ENCODE assay signal across 8 cellular contexts in the genomic region with DNA sequence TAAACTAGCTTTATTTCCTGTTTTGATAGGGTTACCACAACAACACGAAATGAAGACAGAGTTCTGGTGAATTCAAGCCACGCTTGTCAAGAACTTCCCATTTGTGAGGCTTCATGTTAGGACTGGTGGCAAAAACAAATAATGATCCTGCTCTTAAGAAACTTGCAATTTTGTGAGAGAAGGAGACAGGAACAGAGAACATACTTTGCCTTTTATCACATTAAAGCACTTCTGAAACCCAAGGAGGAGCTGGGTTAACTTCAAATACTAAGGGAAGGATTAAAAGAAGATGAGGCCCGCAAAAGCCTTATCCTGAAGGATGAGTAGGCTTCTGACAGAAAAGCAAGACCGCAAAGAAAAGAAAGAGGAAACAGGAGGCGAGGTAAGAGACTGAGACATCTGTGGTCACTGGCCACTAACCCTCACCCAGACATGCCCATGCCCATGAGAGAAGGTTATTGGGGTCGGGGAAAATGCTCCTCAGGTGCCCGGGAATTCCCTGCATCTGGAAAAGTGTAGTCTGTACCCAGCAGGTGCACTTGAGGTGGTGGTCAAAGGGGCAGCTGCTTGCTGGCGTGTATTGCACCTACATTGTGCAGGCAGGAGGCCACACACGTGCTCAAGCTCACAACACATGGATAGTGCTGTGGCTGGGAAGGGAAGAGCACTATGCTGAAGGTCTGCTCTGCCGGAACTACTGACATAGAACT. TPM values are rescaled to one million over a fixed set of nuclear protein-coding genes. Genes with fewer than 3 reads are reported as not detected.
DNase-seq lines count a peak whose midpoint lies in the region; ATAC-seq, FAIRE-seq and TF ChIP-seq lines count a peak whose summit lies in the region.

No MANE protein-coding gene starts in this region.

- intact Hi-C loops in CD4-positive, alpha-beta T cell (cut with DNase I, micrococcal nuclease): loop anchor here in 1 of 2 experiments (1.0 kb wide), 1 partner anchor 50 kb away; a partner anchor contains a TSS

- CTCF ChIA-PET in CD4-positive, alpha-beta T cell (lab: Charles Lee): interaction anchor here (0.8 to 1.4 kb wide), 2 partner anchors 16 to 121 kb away, joined by 3 to 5 read pairs; no protein-coding TSS in a partner anchor

- H3K9me3 Mint-ChIP-seq in CD4-positive, alpha-beta T cell: no peaks in the 10 kb centered on the region
- peaks cover under 1% of the 10 kb centered on the region for H3K9me3 Mint-ChIP-seq in chondrocyte (ENCODE audit: low read depth)
- H3K9me3 Mint-ChIP-seq in type B pancreatic cell: no peaks in the 10 kb centered on the region

- peak in 5 of 10 experiments; percentile 7 to 24 (median 8) for DNase-seq in CD4-positive, alpha-beta T cell
- DNase-seq in H54 (ENCODE audit: insufficient read length, low spot score): peak; percentile 54
- DNase-seq in SIG-M5 treated with dmso at 0.1 percent for 504 hours (lab: John Stamatoyannopoulos, UW; ENCODE audit: unreplicated experiment): peak; percentile 95
- DNase-seq in chondrocyte (ENCODE audit: low spot score): no peak
- peak; percentile 93 to 97 for DNase-seq in lung microvascular endothelial cell (ENCODE audit: low read depth in 2 of 2)
- no peak for DNase-seq in type B pancreatic cell (ENCODE audit: extremely low spot score, unreplicated experiment)

- H3K27ac ChIP-seq in CD4-positive, alpha-beta T cell (ENCODE audit: low read depth, low read length): peak overlapping the region; percentile 58

- peak overlapping the region; percentile 69 for H3K4me3 Mint-ChIP-seq in CD4-positive, alpha-beta T cell
- H3K4me3 Mint-ChIP-seq in chondrocyte (ENCODE audit: unreplicated experiment) (peak overlapping the region; percentile 6), type B pancreatic cell (peak overlapping the region; percentile 1)

- H3K4me1 Mint-ChIP-seq in CD4-positive, alpha-beta T cell (ENCODE audit: low read depth): peaks cover 68% of the 10 kb centered on the region
- H3K4me1 Mint-ChIP-seq in chondrocyte (ENCODE audit: low read depth): peaks cover 39% of the 10 kb centered on the region
- H3K4me1 Mint-ChIP-seq in type B pancreatic cell (ENCODE audit: unreplicated experiment): peaks cover 36% of the 10 kb centered on the region

- TF ChIP-seq CTCF in CD4-positive, alpha-beta T cell (IDR thresholded peaks at IDR 0.05): no peak
- TF ChIP-seq CTCF in chondrocyte (IDR thresholded peaks at IDR 0.05) (no peak), type B pancreatic cell (conservative IDR thresholded peaks at IDR 0.05) (no peak)

- no peaks in the 10 kb centered on the region for H3K27me3 Mint-ChIP-seq in CD4-positive, alpha-beta T cell
- H3K27me3 Mint-ChIP-seq in chondrocyte (ENCODE audit: low read depth) (no peaks in the 10 kb centered on the region), type B pancreatic cell (no peaks in the 10 kb centered on the region)

- POLR2A ChIA-PET in CD4-positive, alpha-beta T cell (lab: Charles Lee): interaction anchor here (0.6 to 0.8 kb wide), 4 partner anchors 9 to 1439 kb away, joined by 3 to 4 read pairs (median 3); no protein-coding TSS in a partner anchor

- peak; percentile 92 for ATAC-seq in CD4-positive, alpha-beta T cell (ENCODE audit: poor library complexity)
- ATAC-seq in GM21825 (IDR thresholded peaks at IDR 0.05; ENCODE audit: unreplicated experiment) (no peak), GM21381 (IDR thresholded peaks at IDR 0.05; ENCODE audit: unreplicated experiment) (no peak)

- peaks cover 11% of the 10 kb centered on the region for H3K36me3 Mint-ChIP-seq in CD4-positive, alpha-beta T cell (ENCODE audit: low read depth)
- H3K36me3 Mint-ChIP-seq in chondrocyte (ENCODE audit: low read depth) (peaks cover 2% of the 10 kb centered on the region), type B pancreatic cell (peaks cover 9% of the 10 kb centered on the region)

- peak; percentile 91 for FAIRE-seq in H54 (lab: Jason Lieb, UNC)

- no peaks in the 10 kb centered on the region for H3K27me3 ChIP-seq in CD4-positive, alpha-beta T cell (ENCODE audit: control insufficient read depth, insufficient read depth, low read length)

- no peak for TF ChIP-seq POLR2A in H54 (IDR thresholded peaks at IDR 0.05; ENCODE audit: low read depth, low read length)

- H3K9me3 ChIP-seq in CD4-positive, alpha-beta T cell (ENCODE audit: control insufficient read depth, low read length): no peaks in the 10 kb centered on the region

- peak overlapping the region; percentile 89 for H3K27ac Mint-ChIP-seq in CD4-positive, alpha-beta T cell
- H3K27ac Mint-ChIP-seq in chondrocyte (ENCODE audit: unreplicated experiment) (peak overlapping the region; percentile 95), type B pancreatic cell (peak overlapping the region; percentile 81)

RNA-seq across cellular contexts. Expression of a gene that starts 50.5 kb away (rescaled TPM):
- 10 to 100 TPM; 39.4 to 44.0 TPM for total RNA-seq in CD4-positive, alpha-beta T cell
- total RNA-seq in chondrocyte (139 to 157 TPM (median 156 TPM) in 3 replicates), lung microvascular endothelial cell (34.9 and 44.4 TPM in 2 replicates), type B pancreatic cell (ENCODE audit: low replicate concordance) (112 and 130 TPM in 2 replicates)

Comparison
In these comparisons a context has a peak if more than half of its experiments do, and no peak if none do; other contexts are left out.
1. DNase-seq: peak in H54 (single experiment), SIG-M5 treated with dmso at 0.1 percent for 504 hours (single experiment) and lung microvascular endothelial cell (2 of 2); none in chondrocyte (single experiment) and type B pancreatic cell (single experiment).
2. H3K4me3 Mint-ChIP-seq: peak in every context shown above with its lines; median percentile 69 in CD4-positive, alpha-beta T cell; 6 in chondrocyte; 1 in type B pancreatic cell.
3. Peak in every context shown above with its lines, with median percentiles within 50 percentile points of each other: H3K27ac Mint-ChIP-seq.